29 cellular contexts compared by ENCODE assay signal in genomic region chr1:78240755-78241154, GRCh38.
DNase-seq lines count a peak whose midpoint lies in the region; ATAC-seq and TF ChIP-seq lines count a peak whose summit lies in the region.
"Had no signal": no experiment of that assay in that cellular context is flagged by ENCODE, and none has a peak within 500 bp of the region (broad histone marks: within the 10 kb centered on the region; RNA-seq: fewer than 3 reads in every experiment).

No MANE protein-coding gene starts in this region.

- H3K27me3 ChIP-seq in SJSA1 (replicated peaks) (no peaks in the 10 kb centered on the region), A673 (replicated peaks; ENCODE audit: insufficient read depth, low read depth, low read length, poor library complexity) (no peaks in the 10 kb centered on the region)
- H3K27me3 ChIP-seq: BLaER1 had no signal

- ATAC-seq in sciatic nerve, result peak; percentile 75
- ATAC-seq: A549; lower lobe of right lung; natural killer cell treated with Interleukin-12 subunit alpha and Interleukin-12 subunit beta and Interleukin-15 and Interleukin-18, amount 100 ng/mL, for 72 hours; Panc1; stimulated activated naive CD8-positive, alpha-beta T cell treated with anti-CD3 and anti-CD28 coated beads, Interleukin-15, Interleukin-2, amounts not matched to agents 100 U/mL and 50 U/mL, for 24 hours had no signal

- no peaks in the 10 kb centered on the region for H3K36me3 ChIP-seq in SJSA1
- no peaks in the 10 kb centered on the region for H3K36me3 ChIP-seq in A673 (ENCODE audit: insufficient read depth, low read length, poor library complexity, severe bottlenecking)
- H3K36me3 ChIP-seq: BLaER1, lower lobe of right lung, thoracic aorta had no signal

- no TSS peak for BruUV-seq in A673 (replicated peaks; lab: Mats Ljungman, UMichigan)

- CTCF ChIA-PET in A673 (lab: Charles Lee), result no interaction called here

- POLR2A ChIA-PET in A673 (lab: Charles Lee; ENCODE audit: low non-redundant PET), result no interaction called here

- peaks cover 17% of the 10 kb centered on the region for H3K4me1 ChIP-seq in SJSA1 (replicated peaks)
- no peaks in the 10 kb centered on the region for H3K4me1 ChIP-seq in A673 (ENCODE audit: insufficient read depth, low read length, poor library complexity, severe bottlenecking)
- H3K4me1 ChIP-seq: A549, BLaER1, lower lobe of right lung had no signal

- TF ChIP-seq CTCF in AG10803 (conservative IDR thresholded peaks at IDR 0.05; ENCODE audit: low read length) (no peak), A673 (conservative IDR thresholded peaks at IDR 0.05; ENCODE audit: low read depth, low read length) (no peak)

- H3K4me3 ChIP-seq in AG10803 (ENCODE audit: low read length), result no peak overlapping the region
- no peak overlapping the region for H3K4me3 ChIP-seq in SJSA1
- H3K4me3 ChIP-seq in A673 (ENCODE audit: low read depth, low read length, poor library complexity, severe bottlenecking), result no peak overlapping the region
- H3K4me3 ChIP-seq: A549, BLaER1, lower lobe of right lung, thoracic aorta had no signal

- H3K9me3 ChIP-seq in SJSA1 (replicated peaks), result 0 out of 2 replicates have a peak, but pooled peaks cover 2% of the 10 kb centered on the region
- H3K9me3 ChIP-seq in A673 (ENCODE audit: low read depth, low read length, poor library complexity, severe bottlenecking), result no peaks in the 10 kb centered on the region
- H3K9me3 ChIP-seq: A549, BLaER1, lower lobe of right lung had no signal

- intact Hi-C loops in sciatic nerve (cut with DNase I) (no loop called here), A673 (cut with micrococcal nuclease; ENCODE audit: unreplicated experiment) (no loop called here)

- DNase-seq in AG10803 (ENCODE audit: low read depth) (peak; percentile 69), SJSA1 (ENCODE audit: low read depth in 1 of 2, low spot score in 2 of 2) (peak; percentile 69 to 70), fibroblast of peridontal ligament (ENCODE audit: extremely low read depth) (peak; percentile 81), sciatic nerve (ENCODE audit: low spot score) (no peak), NCI-H510A (lab: John Stamatoyannopoulos, UW) (no peak), A673 (ENCODE audit: low spot score) (no peak)
- DNase-seq in activated CD8-positive, alpha-beta memory T cell treated with anti-CD3 and anti-CD28 coated beads, Interleukin-2, amount 50 U/mL, for 48 hours, result no peak
- DNase-seq in stimulated activated CD8-positive, alpha-beta memory T cell treated with anti-CD3 and anti-CD28 coated beads, Interleukin-4, amount 100 ng/mL, for 48 hours, result no peak
- DNase-seq: activated CD4-positive, alpha-beta T cell treated with anti-CD3 and anti-CD28 coated beads for 48 hours; activated CD8-positive, alpha-beta memory T cell treated with anti-CD3 and anti-CD28 coated beads for 24 hours; activated effector memory CD4-positive, alpha-beta T cell treated with anti-CD3 and anti-CD28 coated beads, Interleukin-2, amount 50 U/mL, for 16 hours; activated T-cell treated with anti-CD3 and anti-CD28 coated beads, Interleukin-2, amount 50 U/mL, for 24 hours; anterior cingulate cortex; endodermal cell; Karpas-422; lower lobe of right lung; NCI-H1417; NCI-H2081 treated with DMSO at 0.1 percent for 48 hours; NCI-H2227 treated with DMSO at 0.1 percent for 48 hours; NCI-H748 treated with DMSO at 0.1 percent for 48 hours; SHP77 treated with DMSO at 0.1 percent for 48 hours; small intestine; stimulated activated naive CD8-positive, alpha-beta T cell treated with anti-CD3 and anti-CD28 coated beads, Interleukin-15, Interleukin-2, amounts not matched to agents 100 U/mL and 50 U/mL, for 24 hours; T-helper 9 cell had no signal

- H3K27ac ChIP-seq in SJSA1 (peak overlapping the region; percentile 51), A673 (ENCODE audit: low read depth, low read length, poor library complexity, severe bottlenecking) (no peak overlapping the region)
- H3K27ac ChIP-seq: A549, BLaER1, lower lobe of right lung, thoracic aorta had no signal

Comparison
In these comparisons a context has a peak if more than half of its experiments do, and no peak if none do; other contexts are left out.
1. DNase-seq: peak in AG10803 (single experiment), SJSA1 (2 of 2) and fibroblast of peridontal ligament (single experiment); none in sciatic nerve (single experiment), activated CD8-positive, alpha-beta memory T cell treated with anti-CD3 and anti-CD28 coated beads, Interleukin-2, amount 50 U/mL, for 48 hours (single experiment), NCI-H510A (single experiment), stimulated activated CD8-positive, alpha-beta memory T cell treated with anti-CD3 and anti-CD28 coated beads, Interleukin-4, amount 100 ng/mL, for 48 hours (single experiment) and A673 (single experiment).